5 cellular contexts compared by ENCODE assay signal in the genomic region with DNA sequence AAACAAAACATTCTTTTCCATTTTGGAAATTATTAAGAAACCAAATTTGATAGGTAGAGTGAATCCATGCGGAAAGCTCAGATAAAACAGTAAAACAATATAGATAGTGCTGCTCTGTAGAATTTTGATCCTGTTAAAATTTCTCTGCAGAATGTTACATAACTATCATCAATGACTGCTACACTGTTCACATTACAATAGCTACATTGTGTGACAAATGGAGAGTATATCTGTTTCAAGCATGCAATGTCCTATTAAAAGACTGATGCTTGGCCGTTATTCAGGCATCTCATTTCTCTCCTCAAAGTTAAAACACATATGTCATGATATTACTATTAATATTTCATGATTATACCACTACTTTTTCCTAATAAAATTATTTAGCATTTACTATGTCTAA.
"Had no signal": no experiment of that assay in that cellular context is flagged by ENCODE, and none has a peak within 500 bp of the region (broad histone marks: within the 10 kb centered on the region; RNA-seq: fewer than 3 reads in every experiment).

No MANE protein-coding gene starts in this region.

- DNase-seq: H9, HCEC 1CT, KBM-7 had no signal

- ATAC-seq: GM23338, HepG2 had no signal
